Comparison of ENCODE assay signal across 8 cellular contexts in genomic region chr16:66880288-66881013, GRCh38. TPM values are rescaled to one million over a fixed set of nuclear protein-coding genes. Genes with fewer than 3 reads are reported as not detected.
DNase-seq lines count a peak whose midpoint lies in the region; ATAC-seq and TF ChIP-seq lines count a peak whose summit lies in the region.

A gene with protein sequence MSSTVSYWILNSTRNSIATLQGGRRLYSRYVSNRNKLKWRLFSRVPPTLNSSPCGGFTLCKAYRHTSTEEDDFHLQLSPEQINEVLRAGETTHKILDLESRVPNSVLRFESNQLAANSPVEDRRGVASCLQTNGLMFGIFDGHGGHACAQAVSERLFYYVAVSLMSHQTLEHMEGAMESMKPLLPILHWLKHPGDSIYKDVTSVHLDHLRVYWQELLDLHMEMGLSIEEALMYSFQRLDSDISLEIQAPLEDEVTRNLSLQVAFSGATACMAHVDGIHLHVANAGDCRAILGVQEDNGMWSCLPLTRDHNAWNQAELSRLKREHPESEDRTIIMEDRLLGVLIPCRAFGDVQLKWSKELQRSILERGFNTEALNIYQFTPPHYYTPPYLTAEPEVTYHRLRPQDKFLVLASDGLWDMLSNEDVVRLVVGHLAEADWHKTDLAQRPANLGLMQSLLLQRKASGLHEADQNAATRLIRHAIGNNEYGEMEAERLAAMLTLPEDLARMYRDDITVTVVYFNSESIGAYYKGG (plus strand): TSS chr16:66880515. CDS start chr16:66884285, 3,770 bp downstream.

- H3K9me3 ChIP-seq in OCI-LY7 (ENCODE audit: low read length) (peaks cover 6% of the 10 kb centered on the region; the same call in 1 of the 2 replicates), mucosa of descending colon (no peaks in the 10 kb centered on the region)

- no peak within 1 kb of the TSS for H3K27ac ChIP-seq in OCI-LY7 (ENCODE audit: low read depth, low read length, poor library complexity, severe bottlenecking)

- H3K9me2 ChIP-seq in OCI-LY7 (ENCODE audit: insufficient read depth, low read length), result no peaks in the 10 kb centered on the region

- peak within 1 kb of the TSS; percentile 72 for H3K4me2 ChIP-seq in OCI-LY7 (ENCODE audit: low read length)

- DNase-seq in DMS114 treated with DMSO at 0.1 percent for 48 hours (lab: John Stamatoyannopoulos, UW; ENCODE audit: unreplicated experiment) (peak; percentile 92), HuH-7 (ENCODE audit: low spot score) (peak; percentile 95), OCI-LY7 (ENCODE audit: low spot score) (peak; percentile 96), activated T-cell treated with anti-CD3 and anti-CD28 coated beads for 4 hours (peak; percentile 83), epithelial cell of esophagus (ENCODE audit: low read depth) (peak; percentile 93), mucosa of descending colon (peak; percentile 94 to 97 (median 96))
- peak; percentile 67 to 80 for DNase-seq in stimulated activated CD8-positive, alpha-beta memory T cell treated with anti-CD3 and anti-CD28 coated beads, Interleukin-4, amount 100 ng/mL, for 1 hour (ENCODE audit: low read depth in 2 of 2, low spot score in 1 of 2)

- ATAC-seq in GM21526 (IDR thresholded peaks at IDR 0.05; ENCODE audit: low FRiP score, unreplicated experiment) (peak; percentile 86), mucosa of descending colon (peak; percentile 97)

- BruUV-seq in OCI-LY7 (replicated peaks; lab: Mats Ljungman, UMichigan), result no TSS peak

- H4K20me1 ChIP-seq in OCI-LY7 (ENCODE audit: insufficient read depth, low read length), result no peaks in the 10 kb centered on the region

- peaks cover 9% of the 10 kb centered on the region; the same call in 1 of the 2 replicates for H3K79me2 ChIP-seq in OCI-LY7 (ENCODE audit: insufficient read depth, low read depth, low read length)

- TF ChIP-seq CTCF in OCI-LY7 (conservative IDR thresholded peaks at IDR 0.05; ENCODE audit: low read length), result no peak
- no peak for TF ChIP-seq CTCF in epithelial cell of esophagus (IDR thresholded peaks at IDR 0.05; ENCODE audit: insufficient read depth, low read depth, low read length, missing control alignments)
- no peak for TF ChIP-seq CTCF in mucosa of descending colon (IDR thresholded peaks at IDR 0.05)

- peaks cover 39% of the 10 kb centered on the region for H3K4me1 ChIP-seq in OCI-LY7 (ENCODE audit: insufficient read depth, low read length, poor library complexity, severe bottlenecking)
- H3K4me1 ChIP-seq in mucosa of descending colon (ENCODE audit: low read depth), result peaks cover 14% of the 10 kb centered on the region

- intact Hi-C loops in OCI-LY7 (cut with micrococcal nuclease; ENCODE audit: unreplicated experiment) (no loop called here), mucosa of descending colon (cut with DNase I, micrococcal nuclease) (no loop called here)

- CTCF ChIA-PET in OCI-LY7 (lab: Charles Lee; ENCODE audit: unreplicated experiment), result interaction anchor here (0.6 to 1.7 kb wide), 4 partner anchors 12 to 183 kb away, joined by 3 to 7 read pairs (median 6); partner anchors contain the start of gene NAE1

- H3K4me3 ChIP-seq in OCI-LY7 (ENCODE audit: low read depth, low read length, poor library complexity, severe bottlenecking), result peak within 1 kb of the TSS; percentile 82
- H3K4me3 ChIP-seq in epithelial cell of esophagus (ENCODE audit: low read length), result peak within 1 kb of the TSS; percentile 88
- H3K4me3 ChIP-seq in mucosa of descending colon, result peak within 1 kb of the TSS; percentile 52

- H3K36me3 ChIP-seq in OCI-LY7 (ENCODE audit: insufficient read depth, low read length) (peaks cover 14% of the 10 kb centered on the region), mucosa of descending colon (ENCODE audit: low read depth) (no peaks in the 10 kb centered on the region)

- POLR2A ChIA-PET in OCI-LY7 (lab: Charles Lee), result interaction anchor here (0.6 to 2.0 kb wide), 6 partner anchors 12 to 696 kb away, joined by 3 to 6 read pairs (median 4); partner anchors contain the start of gene NAE1

- H2AFZ ChIP-seq in OCI-LY7 (ENCODE audit: low read length), result peak within 1 kb of the TSS; percentile 93

RNA-seq across cellular contexts. Expression of the gene that starts here (rescaled TPM):
- 11.1 and 13.8 TPM in 2 replicates for total RNA-seq in OCI-LY7 (2014; rRNA removed; shearing (Covaris generic))
- total RNA-seq in OCI-LY7 (2022) (25.7 and 29.2 TPM in 2 replicates), mucosa of descending colon (10 to 100 TPM; 15.5 to 23.5 (median 23.2) TPM)
